ENCODE assay signal across 7 cellular contexts in genomic region chr9:97598461-97599288, GRCh38. TPM values are rescaled to one million over a fixed set of nuclear protein-coding genes. Genes with fewer than 3 reads are reported as not detected.
A peak's percentile ranks its signal among the peaks of the same experiment; 100 is the strongest.
DNase-seq lines count a peak whose midpoint lies in the region; ATAC-seq and TF ChIP-seq lines count a peak whose summit lies in the region.

No MANE protein-coding gene starts in this region.

- H3K27ac ChIP-seq in right cardiac atrium (ENCODE audit: low read length) (peak overlapping the region; percentile 31), sigmoid colon (peak overlapping the region in 3 of 4 donors; percentile 18 to 64 (median 61))

- H3K9me3 ChIP-seq in T-helper 17 cell (ENCODE audit: control insufficient read depth, low read length, poor library complexity, severe bottlenecking) (no peaks in the 10 kb centered on the region), right cardiac atrium (ENCODE audit: control insufficient read depth, low read length) (no peaks in the 10 kb centered on the region), sigmoid colon (no peaks in the 10 kb centered on the region)

- peaks cover 20 to 45% (median 29%) of the 10 kb centered on the region in 4 donors for H3K36me3 ChIP-seq in sigmoid colon

- peak overlapping the region; percentile 49 for H3K27ac Mint-ChIP-seq in T-helper 17 cell

- H3K36me3 Mint-ChIP-seq in T-helper 17 cell (ENCODE audit: low read depth), result peaks cover 7% of the 10 kb centered on the region

- TF ChIP-seq EP300 in sigmoid colon (IDR thresholded peaks at IDR 0.05), result no peak

- intact Hi-C loops in right cardiac atrium (cut with DNase I) (loop anchor here in 3 of 4 donors (5.0 to 10.0 kb wide), 2 partner anchors 94 to 131 kb away; partner anchors contain the start of gene TMOD1 (in 3 of the 3)), sigmoid colon (cut with DNase I) (loop anchor here (1.0 to 2.0 kb wide), 2 partner anchors 16 to 130 kb away; no protein-coding TSS in a partner anchor)

- peak; percentile 19 for DNase-seq in NCI-H146 treated with DMSO at 0.1 percent for 48 hours (lab: John Stamatoyannopoulos, UW; ENCODE audit: unreplicated experiment)
- DNase-seq in T-helper 17 cell, result peak in 2 of 3 donors; percentile 34 to 54
- peak in 46 of 56 donors; percentile 6 to 91 (median 52) for DNase-seq in amygdala (lab: John Stamatoyannopoulos, UW)
- peak; percentile 75 to 83 (median 80) for DNase-seq in right cardiac atrium
- peak; percentile 89 for DNase-seq in sigmoid colon

- peaks cover 12% of the 10 kb centered on the region for H3K4me1 ChIP-seq in right cardiac atrium (ENCODE audit: control insufficient read depth, insufficient read depth, low read length)
- H3K4me1 ChIP-seq in sigmoid colon, result peaks cover 0 to 49% (median 32%) of the 10 kb centered on the region in 4 donors

- WGBS in right cardiac atrium, result 20% methylated on average over 11 of the region's 11 CpGs
- WGBS in sigmoid colon, 2 donors, result 21 to 31% methylated on average over 11 of the region's 11 CpGs

- no peaks in the 10 kb centered on the region for H3K27me3 Mint-ChIP-seq in T-helper 17 cell

- H3K4me1 Mint-ChIP-seq in T-helper 17 cell, result peaks cover 10% of the 10 kb centered on the region

- no peak overlapping the region for H3K4me3 ChIP-seq in right cardiac atrium (ENCODE audit: low read length)
- H3K4me3 ChIP-seq in sigmoid colon, result no peak overlapping the region

- H3K4me3 Mint-ChIP-seq in T-helper 17 cell, result peak overlapping the region; percentile 55

- TF ChIP-seq CTCF in sigmoid colon (IDR thresholded peaks at IDR 0.05), result peak; percentile 74 to 82 (median 81)

- TF ChIP-seq POLR2A in sigmoid colon (IDR thresholded peaks at IDR 0.05), result no peak

- ATAC-seq in GM18508 (IDR thresholded peaks at IDR 0.05; ENCODE audit: insufficient read depth, unreplicated experiment), result peak; percentile 73
- peak; percentile 91 for ATAC-seq in HG02938 (IDR thresholded peaks at IDR 0.05; ENCODE audit: unreplicated experiment)
- peak; percentile 98 for ATAC-seq in T-helper 17 cell
- peak; percentile 65 to 80 for ATAC-seq in right cardiac atrium

- H3K27me3 ChIP-seq in right cardiac atrium (ENCODE audit: control insufficient read depth, insufficient read depth) (no peaks in the 10 kb centered on the region), sigmoid colon (no peaks in the 10 kb centered on the region)

RNA-seq across cellular contexts. Expression of gene TSTD2, which starts 34.5 kb away (rescaled TPM):
- total RNA-seq in T-helper 17 cell (10 to 100 TPM; 15.5 to 26.7 TPM), right cardiac atrium (10 to 100 TPM; 19.4 to 29.5 (median 24.6) TPM), sigmoid colon (10 to 100 TPM; 15.5 to 31.2 (median 24.9) TPM)
- polyA plus RNA-seq in right cardiac atrium (14.0 TPM), sigmoid colon (10 to 100 TPM in 1 of 3 donors, 1 to 10 TPM in 2; 8.4 to 12.5 (median 10.0) TPM)

RNA-seq across cellular contexts. Expression of gene NCBP1, which starts 34.9 kb away (rescaled TPM):
- total RNA-seq in T-helper 17 cell (10 to 100 TPM; 31.6 to 37.2 TPM), right cardiac atrium (10 to 100 TPM; 18.7 to 27.7 (median 19.6) TPM), sigmoid colon (10 to 100 TPM; 13.9 to 20.2 (median 18.7) TPM)
- polyA plus RNA-seq in right cardiac atrium (10.3 TPM), sigmoid colon (10 to 100 TPM in 2 of 3 donors, 1 to 10 TPM in 1; 7.8 to 15.9 (median 12.5) TPM)

Comparison
In these comparisons a context has a peak if more than half of its experiments do, and no peak if none do; other contexts are left out.
1. DNase-seq: peak in every context shown above with its lines; median percentile 89 in sigmoid colon; 80 in right cardiac atrium; 52 in amygdala; 44 in T-helper 17 cell; 19 in NCI-H146 treated with DMSO at 0.1 percent for 48 hours.